In the genomic region with DNA sequence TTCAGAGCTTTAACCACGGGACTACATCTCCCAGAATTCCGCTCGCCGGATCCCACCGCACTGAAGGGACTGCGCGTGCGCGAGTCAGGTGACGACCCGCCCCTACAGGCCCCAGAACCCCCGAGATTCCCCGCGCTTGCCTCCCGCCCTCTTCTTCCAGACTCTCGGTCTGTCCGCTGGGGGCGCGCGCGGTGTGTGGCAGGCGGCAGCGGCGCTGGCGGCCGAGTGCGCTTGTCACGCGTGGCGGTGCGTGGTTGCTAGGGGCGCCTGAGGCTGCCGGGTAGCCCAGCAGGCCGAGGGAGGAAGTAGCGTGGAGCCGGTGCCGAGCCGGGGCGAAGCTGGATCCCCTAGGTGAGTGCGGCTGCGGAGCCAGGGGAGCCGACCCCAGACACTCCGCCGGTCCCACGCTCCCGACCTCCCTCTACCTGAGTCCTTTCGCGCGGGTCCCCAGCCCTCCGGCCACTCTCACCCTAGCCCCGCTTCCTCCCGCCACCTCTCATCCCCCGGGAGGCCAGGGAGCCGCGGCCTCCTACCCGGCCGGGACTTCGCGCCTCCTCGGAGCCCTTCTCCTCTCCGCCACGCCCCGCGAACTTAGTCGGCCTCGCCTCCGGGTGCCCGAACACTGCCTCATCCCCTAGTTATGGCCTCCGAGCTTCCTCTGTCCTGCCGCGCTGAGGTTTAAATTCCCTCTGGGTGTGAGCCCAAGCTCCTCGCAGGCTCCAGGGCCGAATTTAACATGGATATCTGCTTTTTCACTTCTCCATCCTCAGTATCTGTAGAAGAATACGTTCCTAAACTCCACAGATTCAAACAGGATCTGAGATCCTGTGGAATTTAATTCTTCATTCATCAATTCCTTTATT, we compare ENCODE assay signal across 1 cellular context.
TF ChIP-seq lines count a peak whose summit lies in the region.

A gene with protein sequence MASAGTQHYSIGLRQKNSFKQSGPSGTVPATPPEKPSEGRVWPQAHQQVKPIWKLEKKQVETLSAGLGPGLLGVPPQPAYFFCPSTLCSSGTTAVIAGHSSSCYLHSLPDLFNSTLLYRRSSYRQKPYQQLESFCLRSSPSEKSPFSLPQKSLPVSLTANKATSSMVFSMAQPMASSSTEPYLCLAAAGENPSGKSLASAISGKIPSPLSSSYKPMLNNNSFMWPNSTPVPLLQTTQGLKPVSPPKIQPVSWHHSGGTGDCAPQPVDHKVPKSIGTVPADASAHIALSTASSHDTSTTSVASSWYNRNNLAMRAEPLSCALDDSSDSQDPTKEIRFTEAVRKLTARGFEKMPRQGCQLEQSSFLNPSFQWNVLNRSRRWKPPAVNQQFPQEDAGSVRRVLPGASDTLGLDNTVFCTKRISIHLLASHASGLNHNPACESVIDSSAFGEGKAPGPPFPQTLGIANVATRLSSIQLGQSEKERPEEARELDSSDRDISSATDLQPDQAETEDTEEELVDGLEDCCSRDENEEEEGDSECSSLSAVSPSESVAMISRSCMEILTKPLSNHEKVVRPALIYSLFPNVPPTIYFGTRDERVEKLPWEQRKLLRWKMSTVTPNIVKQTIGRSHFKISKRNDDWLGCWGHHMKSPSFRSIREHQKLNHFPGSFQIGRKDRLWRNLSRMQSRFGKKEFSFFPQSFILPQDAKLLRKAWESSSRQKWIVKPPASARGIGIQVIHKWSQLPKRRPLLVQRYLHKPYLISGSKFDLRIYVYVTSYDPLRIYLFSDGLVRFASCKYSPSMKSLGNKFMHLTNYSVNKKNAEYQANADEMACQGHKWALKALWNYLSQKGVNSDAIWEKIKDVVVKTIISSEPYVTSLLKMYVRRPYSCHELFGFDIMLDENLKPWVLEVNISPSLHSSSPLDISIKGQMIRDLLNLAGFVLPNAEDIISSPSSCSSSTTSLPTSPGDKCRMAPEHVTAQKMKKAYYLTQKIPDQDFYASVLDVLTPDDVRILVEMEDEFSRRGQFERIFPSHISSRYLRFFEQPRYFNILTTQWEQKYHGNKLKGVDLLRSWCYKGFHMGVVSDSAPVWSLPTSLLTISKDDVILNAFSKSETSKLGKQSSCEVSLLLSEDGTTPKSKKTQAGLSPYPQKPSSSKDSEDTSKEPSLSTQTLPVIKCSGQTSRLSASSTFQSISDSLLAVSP (plus strand): TSS at position 149 of the 863 bp plus-strand sequence. CDS start 26,842 bp downstream, outside the sequence.

TF ChIP-seq in K562, 482 proteins besides CTCF, POLR2A, EP300 and RAD21 (continued from another document and continues in another):
- TF ChIP-seq, protein P1, sequence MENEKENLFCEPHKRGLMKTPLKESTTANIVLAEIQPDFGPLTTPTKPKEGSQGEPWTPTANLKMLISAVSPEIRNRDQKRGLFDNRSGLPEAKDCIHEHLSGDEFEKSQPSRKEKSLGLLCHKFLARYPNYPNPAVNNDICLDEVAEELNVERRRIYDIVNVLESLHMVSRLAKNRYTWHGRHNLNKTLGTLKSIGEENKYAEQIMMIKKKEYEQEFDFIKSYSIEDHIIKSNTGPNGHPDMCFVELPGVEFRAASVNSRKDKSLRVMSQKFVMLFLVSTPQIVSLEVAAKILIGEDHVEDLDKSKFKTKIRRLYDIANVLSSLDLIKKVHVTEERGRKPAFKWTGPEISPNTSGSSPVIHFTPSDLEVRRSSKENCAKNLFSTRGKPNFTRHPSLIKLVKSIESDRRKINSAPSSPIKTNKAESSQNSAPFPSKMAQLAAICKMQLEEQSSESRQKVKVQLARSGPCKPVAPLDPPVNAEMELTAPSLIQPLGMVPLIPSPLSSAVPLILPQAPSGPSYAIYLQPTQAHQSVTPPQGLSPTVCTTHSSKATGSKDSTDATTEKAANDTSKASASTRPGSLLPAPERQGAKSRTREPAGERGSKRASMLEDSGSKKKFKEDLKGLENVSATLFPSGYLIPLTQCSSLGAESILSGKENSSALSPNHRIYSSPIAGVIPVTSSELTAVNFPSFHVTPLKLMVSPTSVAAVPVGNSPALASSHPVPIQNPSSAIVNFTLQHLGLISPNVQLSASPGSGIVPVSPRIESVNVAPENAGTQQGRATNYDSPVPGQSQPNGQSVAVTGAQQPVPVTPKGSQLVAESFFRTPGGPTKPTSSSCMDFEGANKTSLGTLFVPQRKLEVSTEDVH (IDR thresholded peaks at IDR 0.05; ENCODE audit: low read depth, partially characterized antibody): peak; percentile 37
- TF ChIP-seq HNRNPLL (IDR thresholded peaks at IDR 0.05; ENCODE audit: low read depth, low read length, poor library complexity, severe bottlenecking) (peak; percentile 99), FOXJ2 (tag; IDR thresholded peaks at IDR 0.05) (no peak), GTF2E2 (tag; IDR thresholded peaks at IDR 0.05) (no peak), KHSRP (IDR thresholded peaks at IDR 0.05) (no peak), MED1 (CRISPR knock-in tag; IDR thresholded peaks at IDR 0.05; ENCODE audit: borderline replicate concordance) (no peak), IRF2 (CRISPR knock-in tag; IDR thresholded peaks at IDR 0.05) (no peak), NFRKB (IDR thresholded peaks at IDR 0.05; ENCODE audit: low read depth) (peak; percentile 51; the same call in 1 of the 2 replicates), SRSF1 (IDR thresholded peaks at IDR 0.05; ENCODE audit: low read depth, low read length) (no peak), ZBTB1 (CRISPR knock-in tag; IDR thresholded peaks at IDR 0.05; ENCODE audit: borderline replicate concordance, low read depth) (no peak), CHD4 (IDR thresholded peaks at IDR 0.05; ENCODE audit: insufficient read depth, insufficient replicate concordance, low read depth, low read length, poor library complexity, severe bottlenecking) (no peak), GABPB1 (CRISPR knock-in tag; IDR thresholded peaks at IDR 0.05) (peak; percentile 74), ADNP (tag; IDR thresholded peaks at IDR 0.05) (no peak), NCOR1 (IDR thresholded peaks at IDR 0.05) (no peak), HMG20A (CRISPR knock-in tag; conservative IDR thresholded peaks at IDR 0.05) (no peak), RBFOX2 (IDR thresholded peaks at IDR 0.05; ENCODE audit: low read depth, low read length) (peak; percentile 87), HEY1 (CRISPR knock-in tag; IDR thresholded peaks at IDR 0.05; ENCODE audit: borderline replicate concordance) (no peak), SETDB1 (IDR thresholded peaks at IDR 0.05; ENCODE audit: low read length) (no peak), SRF (CRISPR knock-in tag; IDR thresholded peaks at IDR 0.05) (peak in 1 of 2 experiments; percentile 27; a peak in 1 of 4 replicates), TBP (optimal IDR thresholded peaks at IDR 0.05; ENCODE audit: low read depth, low read length) (peak; percentile 69), HDAC3 (IDR thresholded peaks at IDR 0.05; ENCODE audit: borderline replicate concordance, partially characterized antibody) (no peak), MCM3 (IDR thresholded peaks at IDR 0.05) (no peak), ZNF197 (CRISPR knock-in tag; IDR thresholded peaks at IDR 0.05; ENCODE audit: low read depth) (0 out of 2 replicates have a peak, but pooled peaks have one; percentile 56), XRCC4 (IDR thresholded peaks at IDR 0.05; ENCODE audit: extremely low read depth, insufficient read depth, insufficient read length) (no peak), POLR3A (IDR thresholded peaks at IDR 0.05; ENCODE audit: borderline replicate concordance, extremely low read depth, insufficient read depth, insufficient read length) (no peak), PRPF4 (IDR thresholded peaks at IDR 0.05; ENCODE audit: insufficient read depth, low read depth, low read length, poor library complexity, severe bottlenecking) (no peak), ZNF3 (CRISPR knock-in tag; IDR thresholded peaks at IDR 0.05) (no peak), XRCC5 (IDR thresholded peaks at IDR 0.05; ENCODE audit: low read depth, low read length) (peak; percentile 68; the same call in 1 of the 2 replicates), HNRNPL (IDR thresholded peaks at IDR 0.05; ENCODE audit: low read depth, low read length) (no peak)
- TF ChIP-seq, protein P2, sequence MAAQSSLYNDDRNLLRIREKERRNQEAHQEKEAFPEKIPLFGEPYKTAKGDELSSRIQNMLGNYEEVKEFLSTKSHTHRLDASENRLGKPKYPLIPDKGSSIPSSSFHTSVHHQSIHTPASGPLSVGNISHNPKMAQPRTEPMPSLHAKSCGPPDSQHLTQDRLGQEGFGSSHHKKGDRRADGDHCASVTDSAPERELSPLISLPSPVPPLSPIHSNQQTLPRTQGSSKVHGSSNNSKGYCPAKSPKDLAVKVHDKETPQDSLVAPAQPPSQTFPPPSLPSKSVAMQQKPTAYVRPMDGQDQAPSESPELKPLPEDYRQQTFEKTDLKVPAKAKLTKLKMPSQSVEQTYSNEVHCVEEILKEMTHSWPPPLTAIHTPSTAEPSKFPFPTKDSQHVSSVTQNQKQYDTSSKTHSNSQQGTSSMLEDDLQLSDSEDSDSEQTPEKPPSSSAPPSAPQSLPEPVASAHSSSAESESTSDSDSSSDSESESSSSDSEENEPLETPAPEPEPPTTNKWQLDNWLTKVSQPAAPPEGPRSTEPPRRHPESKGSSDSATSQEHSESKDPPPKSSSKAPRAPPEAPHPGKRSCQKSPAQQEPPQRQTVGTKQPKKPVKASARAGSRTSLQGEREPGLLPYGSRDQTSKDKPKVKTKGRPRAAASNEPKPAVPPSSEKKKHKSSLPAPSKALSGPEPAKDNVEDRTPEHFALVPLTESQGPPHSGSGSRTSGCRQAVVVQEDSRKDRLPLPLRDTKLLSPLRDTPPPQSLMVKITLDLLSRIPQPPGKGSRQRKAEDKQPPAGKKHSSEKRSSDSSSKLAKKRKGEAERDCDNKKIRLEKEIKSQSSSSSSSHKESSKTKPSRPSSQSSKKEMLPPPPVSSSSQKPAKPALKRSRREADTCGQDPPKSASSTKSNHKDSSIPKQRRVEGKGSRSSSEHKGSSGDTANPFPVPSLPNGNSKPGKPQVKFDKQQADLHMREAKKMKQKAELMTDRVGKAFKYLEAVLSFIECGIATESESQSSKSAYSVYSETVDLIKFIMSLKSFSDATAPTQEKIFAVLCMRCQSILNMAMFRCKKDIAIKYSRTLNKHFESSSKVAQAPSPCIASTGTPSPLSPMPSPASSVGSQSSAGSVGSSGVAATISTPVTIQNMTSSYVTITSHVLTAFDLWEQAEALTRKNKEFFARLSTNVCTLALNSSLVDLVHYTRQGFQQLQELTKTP (IDR thresholded peaks at IDR 0.05; ENCODE audit: low read depth in 1 of 2, partially characterized antibody in 2 of 2): peak in 1 of 2 experiments; percentile 90
- TF ChIP-seq, protein P3, sequence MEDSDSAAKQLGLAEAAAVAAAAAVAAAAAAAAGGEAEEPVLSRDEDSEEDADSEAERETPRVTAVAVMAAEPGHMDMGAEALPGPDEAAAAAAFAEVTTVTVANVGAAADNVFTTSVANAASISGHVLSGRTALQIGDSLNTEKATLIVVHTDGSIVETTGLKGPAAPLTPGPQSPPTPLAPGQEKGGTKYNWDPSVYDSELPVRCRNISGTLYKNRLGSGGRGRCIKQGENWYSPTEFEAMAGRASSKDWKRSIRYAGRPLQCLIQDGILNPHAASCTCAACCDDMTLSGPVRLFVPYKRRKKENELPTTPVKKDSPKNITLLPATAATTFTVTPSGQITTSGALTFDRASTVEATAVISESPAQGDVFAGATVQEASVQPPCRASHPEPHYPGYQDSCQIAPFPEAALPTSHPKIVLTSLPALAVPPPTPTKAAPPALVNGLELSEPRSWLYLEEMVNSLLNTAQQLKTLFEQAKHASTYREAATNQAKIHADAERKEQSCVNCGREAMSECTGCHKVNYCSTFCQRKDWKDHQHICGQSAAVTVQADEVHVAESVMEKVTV (CRISPR knock-in tag; IDR thresholded peaks at IDR 0.05): peak; percentile 51
- TF ChIP-seq, protein P4, sequence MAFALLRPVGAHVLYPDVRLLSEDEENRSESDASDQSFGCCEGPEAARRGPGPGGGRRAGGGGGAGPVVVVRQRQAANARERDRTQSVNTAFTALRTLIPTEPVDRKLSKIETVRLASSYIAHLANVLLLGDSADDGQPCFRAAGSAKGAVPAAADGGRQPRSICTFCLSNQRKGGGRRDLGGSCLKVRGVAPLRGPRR (CRISPR knock-in tag; IDR thresholded peaks at IDR 0.05): no peak
- TF ChIP-seq, protein P5, sequence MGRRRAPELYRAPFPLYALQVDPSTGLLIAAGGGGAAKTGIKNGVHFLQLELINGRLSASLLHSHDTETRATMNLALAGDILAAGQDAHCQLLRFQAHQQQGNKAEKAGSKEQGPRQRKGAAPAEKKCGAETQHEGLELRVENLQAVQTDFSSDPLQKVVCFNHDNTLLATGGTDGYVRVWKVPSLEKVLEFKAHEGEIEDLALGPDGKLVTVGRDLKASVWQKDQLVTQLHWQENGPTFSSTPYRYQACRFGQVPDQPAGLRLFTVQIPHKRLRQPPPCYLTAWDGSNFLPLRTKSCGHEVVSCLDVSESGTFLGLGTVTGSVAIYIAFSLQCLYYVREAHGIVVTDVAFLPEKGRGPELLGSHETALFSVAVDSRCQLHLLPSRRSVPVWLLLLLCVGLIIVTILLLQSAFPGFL (CRISPR knock-in tag; IDR thresholded peaks at IDR 0.05): no peak
- TF ChIP-seq, protein P6, sequence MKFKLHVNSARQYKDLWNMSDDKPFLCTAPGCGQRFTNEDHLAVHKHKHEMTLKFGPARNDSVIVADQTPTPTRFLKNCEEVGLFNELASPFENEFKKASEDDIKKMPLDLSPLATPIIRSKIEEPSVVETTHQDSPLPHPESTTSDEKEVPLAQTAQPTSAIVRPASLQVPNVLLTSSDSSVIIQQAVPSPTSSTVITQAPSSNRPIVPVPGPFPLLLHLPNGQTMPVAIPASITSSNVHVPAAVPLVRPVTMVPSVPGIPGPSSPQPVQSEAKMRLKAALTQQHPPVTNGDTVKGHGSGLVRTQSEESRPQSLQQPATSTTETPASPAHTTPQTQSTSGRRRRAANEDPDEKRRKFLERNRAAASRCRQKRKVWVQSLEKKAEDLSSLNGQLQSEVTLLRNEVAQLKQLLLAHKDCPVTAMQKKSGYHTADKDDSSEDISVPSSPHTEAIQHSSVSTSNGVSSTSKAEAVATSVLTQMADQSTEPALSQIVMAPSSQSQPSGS (CRISPR knock-in tag; IDR thresholded peaks at IDR 0.05): no peak
- TF ChIP-seq, protein P7, sequence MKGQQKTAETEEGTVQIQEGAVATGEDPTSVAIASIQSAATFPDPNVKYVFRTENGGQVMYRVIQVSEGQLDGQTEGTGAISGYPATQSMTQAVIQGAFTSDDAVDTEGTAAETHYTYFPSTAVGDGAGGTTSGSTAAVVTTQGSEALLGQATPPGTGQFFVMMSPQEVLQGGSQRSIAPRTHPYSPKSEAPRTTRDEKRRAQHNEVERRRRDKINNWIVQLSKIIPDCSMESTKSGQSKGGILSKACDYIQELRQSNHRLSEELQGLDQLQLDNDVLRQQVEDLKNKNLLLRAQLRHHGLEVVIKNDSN (CRISPR knock-in tag; IDR thresholded peaks at IDR 0.05): peak; percentile 73
- TF ChIP-seq, protein P8, sequence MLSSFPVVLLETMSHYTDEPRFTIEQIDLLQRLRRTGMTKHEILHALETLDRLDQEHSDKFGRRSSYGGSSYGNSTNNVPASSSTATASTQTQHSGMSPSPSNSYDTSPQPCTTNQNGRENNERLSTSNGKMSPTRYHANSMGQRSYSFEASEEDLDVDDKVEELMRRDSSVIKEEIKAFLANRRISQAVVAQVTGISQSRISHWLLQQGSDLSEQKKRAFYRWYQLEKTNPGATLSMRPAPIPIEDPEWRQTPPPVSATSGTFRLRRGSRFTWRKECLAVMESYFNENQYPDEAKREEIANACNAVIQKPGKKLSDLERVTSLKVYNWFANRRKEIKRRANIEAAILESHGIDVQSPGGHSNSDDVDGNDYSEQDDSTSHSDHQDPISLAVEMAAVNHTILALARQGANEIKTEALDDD (IDR thresholded peaks at IDR 0.05): no peak
- TF ChIP-seq, protein P9, sequence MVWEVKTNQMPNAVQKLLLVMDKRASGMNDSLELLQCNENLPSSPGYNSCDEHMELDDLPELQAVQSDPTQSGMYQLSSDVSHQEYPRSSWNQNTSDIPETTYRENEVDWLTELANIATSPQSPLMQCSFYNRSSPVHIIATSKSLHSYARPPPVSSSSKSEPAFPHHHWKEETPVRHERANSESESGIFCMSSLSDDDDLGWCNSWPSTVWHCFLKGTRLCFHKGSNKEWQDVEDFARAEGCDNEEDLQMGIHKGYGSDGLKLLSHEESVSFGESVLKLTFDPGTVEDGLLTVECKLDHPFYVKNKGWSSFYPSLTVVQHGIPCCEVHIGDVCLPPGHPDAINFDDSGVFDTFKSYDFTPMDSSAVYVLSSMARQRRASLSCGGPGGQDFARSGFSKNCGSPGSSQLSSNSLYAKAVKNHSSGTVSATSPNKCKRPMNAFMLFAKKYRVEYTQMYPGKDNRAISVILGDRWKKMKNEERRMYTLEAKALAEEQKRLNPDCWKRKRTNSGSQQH (CRISPR knock-in tag; IDR thresholded peaks at IDR 0.05): no peak
